Comparison of ENCODE assay signal across 26 cellular contexts in genomic region chr11:35245786-35246185, GRCh38.
DNase-seq lines count a peak whose midpoint lies in the region; ATAC-seq and TF ChIP-seq lines count a peak whose summit lies in the region.
"Had no signal": no experiment of that assay in that cellular context is flagged by ENCODE, and none has a peak within 500 bp of the region (broad histone marks: within the 10 kb centered on the region; RNA-seq: fewer than 3 reads in every experiment).

No MANE protein-coding gene starts in this region.

- peaks cover 83 to 89% (median 88%) of the 10 kb centered on the region in 3 donors for H3K4me1 Mint-ChIP-seq in CD8-positive, alpha-beta memory T cell
- peaks cover 48 to 52% of the 10 kb centered on the region in 2 donors for H3K4me1 Mint-ChIP-seq in effector memory CD8-positive, alpha-beta T cell (ENCODE audit: low read depth in 2 of 2)
- peaks cover 32 to 85% (median 78%) of the 10 kb centered on the region in 4 donors for H3K4me1 Mint-ChIP-seq in naive thymus-derived CD8-positive, alpha-beta T cell
- peaks cover 6% of the 10 kb centered on the region for H3K4me1 Mint-ChIP-seq in nephron progenitor cell

- ATAC-seq in effector memory CD8-positive, alpha-beta T cell (replicated peaks) = no peak
- no peak for ATAC-seq in naive thymus-derived CD8-positive, alpha-beta T cell
- no peak for ATAC-seq in thoracic aorta (ENCODE audit: insufficient number of reproducible peaks, low FRiP score, low read depth)
- ATAC-seq: HCT116; left colon; stimulated activated naive CD8-positive, alpha-beta T cell treated with anti-CD3 and anti-CD28 coated beads, Interleukin-15, amount 100 ng/mL, for 72 hours had no signal

- peaks cover 0 to 16% (median 2%) of the 10 kb centered on the region in 5 donors for H3K9me3 Mint-ChIP-seq in CD8-positive, alpha-beta memory T cell
- peaks cover 0 to 7% of the 10 kb centered on the region in 2 donors for H3K9me3 Mint-ChIP-seq in effector memory CD8-positive, alpha-beta T cell
- peaks cover 0 to 28% (median 11%) of the 10 kb centered on the region in 9 donors for H3K9me3 Mint-ChIP-seq in naive thymus-derived CD8-positive, alpha-beta T cell
- H3K9me3 Mint-ChIP-seq in nephron progenitor cell = no peaks in the 10 kb centered on the region

- H3K36me3 Mint-ChIP-seq in CD8-positive, alpha-beta memory T cell = peaks cover 0 to 2% (median 0%) of the 10 kb centered on the region in 3 donors
- peaks cover 19% of the 10 kb centered on the region for H3K36me3 Mint-ChIP-seq in effector memory CD8-positive, alpha-beta T cell (ENCODE audit: insufficient read depth)
- H3K36me3 Mint-ChIP-seq in naive thymus-derived CD8-positive, alpha-beta T cell = peaks cover 0 to 15% (median 4%) of the 10 kb centered on the region in 3 donors
- no peaks in the 10 kb centered on the region for H3K36me3 Mint-ChIP-seq in nephron progenitor cell (ENCODE audit: low read depth)

- H3K27ac Mint-ChIP-seq in CD8-positive, alpha-beta memory T cell = peak overlapping the region; percentile 84 to 99 (median 98)
- peak overlapping the region; percentile 98 for H3K27ac Mint-ChIP-seq in effector memory CD8-positive, alpha-beta T cell
- peak overlapping the region; percentile 91 to 100 (median 98) for H3K27ac Mint-ChIP-seq in naive thymus-derived CD8-positive, alpha-beta T cell
- no peak overlapping the region for H3K27ac Mint-ChIP-seq in nephron progenitor cell
- H3K27ac Mint-ChIP-seq: activated T-cell treated with anti-CD3 and anti-CD28 coated beads, Interleukin-2, amount 50 U/mL, for 24 hours; nephron; stimulated activated naive CD8-positive, alpha-beta T cell treated with anti-CD3 and anti-CD28 coated beads, Interleukin-15, amount 100 ng/mL, for 72 hours; T-helper 1 cell treated with Interleukin-12 subunit alpha and Interleukin-12 subunit beta and Interleukin-4 antibody, amounts not matched to agents 30 μg/mL and 1 μg/mL, for 36 hours had no signal

- no peaks in the 10 kb centered on the region for H3K27me3 ChIP-seq in CD8-positive, alpha-beta memory T cell (ENCODE audit: insufficient read depth, low read length, poor library complexity, severe bottlenecking)
- H3K27me3 ChIP-seq in thoracic aorta (replicated peaks; ENCODE audit: insufficient read depth) = no peaks in the 10 kb centered on the region
- H3K27me3 ChIP-seq: dorsolateral prefrontal cortex, ovary, Peyer's patch, SJSA1 had no signal

- H3K36me3 ChIP-seq in CD8-positive, alpha-beta memory T cell (ENCODE audit: insufficient read depth, low read length) = no peaks in the 10 kb centered on the region
- no peaks in the 10 kb centered on the region for H3K36me3 ChIP-seq in thoracic aorta
- H3K36me3 ChIP-seq: ovary, Peyer's patch, SJSA1 had no signal

- no peak for TF ChIP-seq CTCF in thoracic aorta (IDR thresholded peaks at IDR 0.05)
- no peak for TF ChIP-seq CTCF in nephron progenitor cell (IDR thresholded peaks at IDR 0.05)

- POLR2A ChIA-PET in CD8-positive, alpha-beta memory T cell (lab: Charles Lee) = no interaction called here
- POLR2A ChIA-PET in naive thymus-derived CD8-positive, alpha-beta T cell (lab: Charles Lee) = interaction anchor here (0.6 to 6.4 kb wide), 8 partner anchors 11 to 216 kb away, joined by 3 to 46 read pairs (median 6); partner anchors contain the start of gene CD44

- DNase-seq in CD8-positive, alpha-beta memory T cell = no peak
- no peak for DNase-seq in effector memory CD8-positive, alpha-beta T cell
- DNase-seq in naive thymus-derived CD8-positive, alpha-beta T cell = no peak
- DNase-seq in thoracic aorta (ENCODE audit: low spot score) (no peak), NK-92 (lab: John Stamatoyannopoulos, UW; ENCODE audit: unreplicated experiment) (no peak), cerebellum (ENCODE audit: low spot score) (no peak), nephron progenitor cell (no peak)
- DNase-seq: activated CD4-positive, alpha-beta T cell treated with anti-CD3 and anti-CD28 coated beads for 1 hour; activated CD8-positive, alpha-beta memory T cell treated with anti-CD3 and anti-CD28 coated beads for 24 hours; activated T-cell treated with anti-CD3 and anti-CD28 coated beads, Interleukin-2, amount 50 U/mL, for 24 hours; amygdala; C1 segment of cervical spinal cord; caudate nucleus; dorsolateral prefrontal cortex; left colon; NCI-H187; NCI-H526 treated with DMSO at 0.1 percent for 48 hours; ovary; Peyer's patch; right cardiac atrium; stimulated activated CD4-positive, alpha-beta T cell treated with anti-CD3 and anti-CD28 coated beads, Interleukin-15, amount 100 ng/mL, for 24 hours; stimulated activated naive CD8-positive, alpha-beta T cell treated with anti-CD3 and anti-CD28 coated beads, Interleukin-15, amount 100 ng/mL, for 72 hours had no signal

- H3K27me3 Mint-ChIP-seq in CD8-positive, alpha-beta memory T cell = no peaks in the 10 kb centered on the region
- H3K27me3 Mint-ChIP-seq in effector memory CD8-positive, alpha-beta T cell = no peaks in the 10 kb centered on the region
- no peaks in the 10 kb centered on the region for H3K27me3 Mint-ChIP-seq in naive thymus-derived CD8-positive, alpha-beta T cell
- H3K27me3 Mint-ChIP-seq in nephron progenitor cell (ENCODE audit: low read depth, poor library complexity) = no peaks in the 10 kb centered on the region
- H3K27me3 Mint-ChIP-seq: activated T-cell treated with anti-CD3 and anti-CD28 coated beads, Interleukin-2, amount 50 U/mL, for 24 hours; stimulated activated naive CD8-positive, alpha-beta T cell treated with anti-CD3 and anti-CD28 coated beads, Interleukin-15, amount 100 ng/mL, for 72 hours had no signal

- H3K4me3 Mint-ChIP-seq in CD8-positive, alpha-beta memory T cell = peak overlapping the region in 1 of 7 donors; percentile 49
- no peak overlapping the region for H3K4me3 Mint-ChIP-seq in effector memory CD8-positive, alpha-beta T cell
- peak overlapping the region in 3 of 10 donors; percentile 39 to 62 (median 41) for H3K4me3 Mint-ChIP-seq in naive thymus-derived CD8-positive, alpha-beta T cell
- no peak overlapping the region for H3K4me3 Mint-ChIP-seq in nephron progenitor cell
- H3K4me3 Mint-ChIP-seq: activated T-cell treated with anti-CD3 and anti-CD28 coated beads, Interleukin-2, amount 50 U/mL, for 24 hours; nephron; stimulated activated naive CD8-positive, alpha-beta T cell treated with anti-CD3 and anti-CD28 coated beads, Interleukin-15, amount 100 ng/mL, for 72 hours; T-helper 1 cell treated with Interleukin-12 subunit alpha and Interleukin-12 subunit beta and Interleukin-4 antibody, amounts not matched to agents 30 μg/mL and 1 μg/mL, for 36 hours had no signal

- no peak overlapping the region for H3K27ac ChIP-seq in CD8-positive, alpha-beta memory T cell (ENCODE audit: low read depth, low read length)
- H3K27ac ChIP-seq in thoracic aorta = peak overlapping the region; percentile 90
- H3K27ac ChIP-seq: ovary, SJSA1 had no signal

- peaks cover 64% of the 10 kb centered on the region for H3K4me1 ChIP-seq in CD8-positive, alpha-beta memory T cell (ENCODE audit: insufficient read depth, low read length)
- peaks cover 13 to 19% of the 10 kb centered on the region in 2 donors for H3K4me1 ChIP-seq in thoracic aorta (ENCODE audit: control insufficient read depth in 1 of 2, low read depth in 2 of 2)
- H3K4me1 ChIP-seq: Peyer's patch had no signal

- CTCF ChIA-PET in CD8-positive, alpha-beta memory T cell (lab: Charles Lee) = interaction anchor here (1.0 to 2.1 kb wide), 6 partner anchors 8 to 201 kb away, joined by 3 to 9 read pairs (median 4); no protein-coding TSS in a partner anchor

- no peak overlapping the region for H3K4me3 ChIP-seq in CD8-positive, alpha-beta memory T cell (ENCODE audit: low read length)
- H3K4me3 ChIP-seq in thoracic aorta = no peak overlapping the region
- H3K4me3 ChIP-seq: dorsolateral prefrontal cortex, ovary, Peyer's patch, SJSA1 had no signal

- peaks cover 6% of the 10 kb centered on the region for H3K9me3 ChIP-seq in CD8-positive, alpha-beta memory T cell (ENCODE audit: low read length)
- H3K9me3 ChIP-seq in thoracic aorta = no peaks in the 10 kb centered on the region
- H3K9me3 ChIP-seq: ovary, Peyer's patch, SJSA1 had no signal
